Comparison of ENCODE assay signal across 13 cellular contexts in genomic region chr12:24864796-24865125, GRCh38.
DNase-seq lines count a peak whose midpoint lies in the region; ATAC-seq and FAIRE-seq lines count a peak whose summit lies in the region.
"Had no signal": no experiment of that assay in that cellular context is flagged by ENCODE, and none has a peak within 500 bp of the region (broad histone marks: within the 10 kb centered on the region; RNA-seq: fewer than 3 reads in every experiment).

No MANE protein-coding gene starts in this region.

- no peaks in the 10 kb centered on the region for H3K27me3 ChIP-seq in H7 (ENCODE audit: control insufficient read depth, insufficient read depth, low read length)

- no peak overlapping the region for H3K4me3 ChIP-seq in H7 (ENCODE audit: insufficient read depth, low read depth, low read length)

- ATAC-seq in GM21526 (IDR thresholded peaks at IDR 0.05; ENCODE audit: low FRiP score, unreplicated experiment): no peak

- no peak for FAIRE-seq in frontal cortex (lab: Jason Lieb, UNC)
- FAIRE-seq: GM18507 had no signal

- peaks cover 2% of the 10 kb centered on the region for H3K36me3 ChIP-seq in H7 (replicated peaks; ENCODE audit: control insufficient read depth, insufficient read depth, low read length)

- DNase-seq in Daoy (ENCODE audit: low read depth): peak; percentile 48
- DNase-seq in H7: peak; percentile 17
- peak; percentile 7 for DNase-seq in NCI-H226
- DNase-seq in kidney tubule cell (ENCODE audit: low spot score): peak; percentile 81
- no peak for DNase-seq in NCI-H345 (lab: John Stamatoyannopoulos, UW)
- DNase-seq in frontal cortex (ENCODE audit: low spot score in 2 of 2): no peak
- DNase-seq in mesenteric fat pad (ENCODE audit: low spot score): no peak
- DNase-seq: activated T-cell treated with anti-CD3 and anti-CD28 coated beads, Interleukin-2, amount 50 U/mL, for 1 hour; C1 segment of cervical spinal cord; cerebellar nuclear complex; NCI-H69 had no signal

Comparison
In these comparisons a context has a peak if more than half of its experiments do, and no peak if none do; other contexts are left out.
1. DNase-seq: peak in Daoy (single experiment), H7 (single experiment), NCI-H226 (single experiment) and kidney tubule cell (single experiment); none in NCI-H345 (single experiment), frontal cortex (0 of 2) and mesenteric fat pad (single experiment).